ENCODE assay signal across 1 cellular context in the genomic region with DNA sequence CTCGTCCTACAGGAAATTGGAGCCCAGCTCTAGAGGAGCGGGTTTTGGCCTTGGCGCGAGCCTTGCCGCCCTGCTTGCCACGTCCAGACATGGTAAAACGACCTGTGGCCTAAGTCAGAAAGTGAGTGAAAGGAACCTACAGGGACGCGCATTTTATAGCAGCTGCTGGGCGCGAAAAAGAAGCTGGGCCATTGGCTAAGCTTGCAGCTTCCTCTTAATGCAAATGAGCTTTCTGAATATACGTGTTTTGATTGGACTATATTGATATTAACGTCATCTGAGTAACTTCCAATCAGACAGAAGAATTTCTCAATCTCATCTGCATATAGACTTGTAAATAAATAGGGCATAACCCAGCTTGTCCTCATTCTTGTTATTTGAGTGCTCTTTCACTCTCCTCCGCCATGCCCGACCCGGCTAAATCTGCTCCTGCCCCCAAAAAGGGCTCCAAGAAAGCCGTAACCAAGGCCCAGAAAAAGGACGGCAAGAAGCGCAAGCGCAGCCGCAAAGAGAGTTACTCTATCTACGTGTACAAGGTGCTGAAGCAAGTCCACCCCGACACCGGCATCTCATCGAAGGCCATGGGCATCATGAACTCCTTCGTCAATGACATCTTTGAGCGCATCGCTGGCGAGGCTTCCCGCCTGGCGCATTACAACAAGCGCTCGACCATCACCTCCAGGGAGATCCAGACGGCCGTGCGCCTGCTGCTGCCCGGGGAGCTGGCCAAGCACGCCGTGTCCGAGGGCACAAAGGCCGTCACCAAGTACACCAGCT.
A peak's percentile ranks its signal among the peaks of the same experiment; 100 is the strongest.
TF ChIP-seq lines count a peak whose summit lies in the region.

No MANE protein-coding gene starts in this region.

TF ChIP-seq in HepG2, 621 proteins besides CTCF, POLR2A, EP300 and RAD21 (continued from another document and continues in another):
- TF ChIP-seq, protein P1, sequence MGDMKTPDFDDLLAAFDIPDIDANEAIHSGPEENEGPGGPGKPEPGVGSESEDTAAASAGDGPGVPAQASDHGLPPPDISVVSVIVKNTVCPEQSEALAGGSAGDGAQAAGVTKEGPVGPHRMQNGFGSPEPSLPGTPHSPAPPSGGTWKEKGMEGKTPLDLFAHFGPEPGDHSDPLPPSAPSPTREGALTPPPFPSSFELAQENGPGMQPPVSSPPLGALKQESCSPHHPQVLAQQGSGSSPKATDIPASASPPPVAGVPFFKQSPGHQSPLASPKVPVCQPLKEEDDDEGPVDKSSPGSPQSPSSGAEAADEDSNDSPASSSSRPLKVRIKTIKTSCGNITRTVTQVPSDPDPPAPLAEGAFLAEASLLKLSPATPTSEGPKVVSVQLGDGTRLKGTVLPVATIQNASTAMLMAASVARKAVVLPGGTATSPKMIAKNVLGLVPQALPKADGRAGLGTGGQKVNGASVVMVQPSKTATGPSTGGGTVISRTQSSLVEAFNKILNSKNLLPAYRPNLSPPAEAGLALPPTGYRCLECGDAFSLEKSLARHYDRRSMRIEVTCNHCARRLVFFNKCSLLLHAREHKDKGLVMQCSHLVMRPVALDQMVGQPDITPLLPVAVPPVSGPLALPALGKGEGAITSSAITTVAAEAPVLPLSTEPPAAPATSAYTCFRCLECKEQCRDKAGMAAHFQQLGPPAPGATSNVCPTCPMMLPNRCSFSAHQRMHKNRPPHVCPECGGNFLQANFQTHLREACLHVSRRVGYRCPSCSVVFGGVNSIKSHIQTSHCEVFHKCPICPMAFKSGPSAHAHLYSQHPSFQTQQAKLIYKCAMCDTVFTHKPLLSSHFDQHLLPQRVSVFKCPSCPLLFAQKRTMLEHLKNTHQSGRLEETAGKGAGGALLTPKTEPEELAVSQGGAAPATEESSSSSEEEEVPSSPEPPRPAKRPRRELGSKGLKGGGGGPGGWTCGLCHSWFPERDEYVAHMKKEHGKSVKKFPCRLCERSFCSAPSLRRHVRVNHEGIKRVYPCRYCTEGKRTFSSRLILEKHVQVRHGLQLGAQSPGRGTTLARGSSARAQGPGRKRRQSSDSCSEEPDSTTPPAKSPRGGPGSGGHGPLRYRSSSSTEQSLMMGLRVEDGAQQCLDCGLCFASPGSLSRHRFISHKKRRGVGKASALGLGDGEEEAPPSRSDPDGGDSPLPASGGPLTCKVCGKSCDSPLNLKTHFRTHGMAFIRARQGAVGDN (CRISPR knock-in tag; IDR thresholded peaks at IDR 0.05) = peak; percentile 83
- TF ChIP-seq ZNF335 (CRISPR knock-in tag; IDR thresholded peaks at IDR 0.05) = peak; percentile 42; the same call in 1 of the 2 replicates
- no peak for TF ChIP-seq PLRG1 (conservative IDR thresholded peaks at IDR 0.05)
- peak; percentile 69 for TF ChIP-seq ZNF501 (CRISPR knock-in tag; IDR thresholded peaks at IDR 0.05)
- TF ChIP-seq, protein P2, sequence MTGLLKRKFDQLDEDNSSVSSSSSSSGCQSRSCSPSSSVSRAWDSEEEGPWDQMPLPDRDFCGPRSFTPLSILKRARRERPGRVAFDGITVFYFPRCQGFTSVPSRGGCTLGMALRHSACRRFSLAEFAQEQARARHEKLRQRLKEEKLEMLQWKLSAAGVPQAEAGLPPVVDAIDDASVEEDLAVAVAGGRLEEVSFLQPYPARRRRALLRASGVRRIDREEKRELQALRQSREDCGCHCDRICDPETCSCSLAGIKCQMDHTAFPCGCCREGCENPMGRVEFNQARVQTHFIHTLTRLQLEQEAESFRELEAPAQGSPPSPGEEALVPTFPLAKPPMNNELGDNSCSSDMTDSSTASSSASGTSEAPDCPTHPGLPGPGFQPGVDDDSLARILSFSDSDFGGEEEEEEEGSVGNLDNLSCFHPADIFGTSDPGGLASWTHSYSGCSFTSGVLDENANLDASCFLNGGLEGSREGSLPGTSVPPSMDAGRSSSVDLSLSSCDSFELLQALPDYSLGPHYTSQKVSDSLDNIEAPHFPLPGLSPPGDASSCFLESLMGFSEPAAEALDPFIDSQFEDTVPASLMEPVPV (CRISPR knock-in tag; IDR thresholded peaks at IDR 0.05) = peak; percentile 96
- TF ChIP-seq, protein P3, sequence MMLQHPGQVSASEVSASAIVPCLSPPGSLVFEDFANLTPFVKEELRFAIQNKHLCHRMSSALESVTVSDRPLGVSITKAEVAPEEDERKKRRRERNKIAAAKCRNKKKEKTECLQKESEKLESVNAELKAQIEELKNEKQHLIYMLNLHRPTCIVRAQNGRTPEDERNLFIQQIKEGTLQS (CRISPR knock-in tag; IDR thresholded peaks at IDR 0.05) = no peak; the same call in 1 of the 2 replicates
- 0 out of 2 replicates have a peak, but pooled peaks have one; percentile 40 for TF ChIP-seq ZNF598 (CRISPR knock-in tag; IDR thresholded peaks at IDR 0.05; ENCODE audit: borderline replicate concordance)
- TF ChIP-seq TOE1 (CRISPR knock-in tag; IDR thresholded peaks at IDR 0.05) = peak; percentile 89
- TF ChIP-seq MAZ (IDR thresholded peaks at IDR 0.05; ENCODE audit: borderline replicate concordance, low read depth, low read length) = no peak
- TF ChIP-seq MAZ (CRISPR knock-in tag; IDR thresholded peaks at IDR 0.05; ENCODE audit: low read depth) = peak; percentile 82; the same call in 1 of the 2 replicates
- TF ChIP-seq, protein P4, sequence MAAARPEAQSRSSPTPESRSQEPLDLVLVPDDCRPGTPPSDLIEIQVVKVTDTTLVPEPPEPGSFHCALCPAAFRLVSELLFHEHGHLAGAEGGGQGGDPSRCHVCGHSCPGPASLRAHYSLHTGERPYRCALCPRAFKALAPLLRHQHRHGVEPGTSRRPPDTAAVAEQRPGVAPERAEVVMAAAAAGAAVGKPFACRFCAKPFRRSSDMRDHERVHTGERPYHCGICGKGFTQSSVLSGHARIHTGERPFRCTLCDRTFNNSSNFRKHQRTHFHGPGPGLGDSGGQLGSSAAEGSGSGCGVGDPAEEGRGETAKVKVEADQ (CRISPR knock-in tag; IDR thresholded peaks at IDR 0.05; ENCODE audit: borderline replicate concordance) = no peak
- TF ChIP-seq ZNF746 (CRISPR knock-in tag; IDR thresholded peaks at IDR 0.05) = peak; percentile 64
- TF ChIP-seq MED13 (CRISPR knock-in tag; IDR thresholded peaks at IDR 0.05) = peak; percentile 95
- peak; percentile 77 for TF ChIP-seq SOX5 (CRISPR knock-in tag; IDR thresholded peaks at IDR 0.05; ENCODE audit: borderline replicate concordance)
- TF ChIP-seq ATF7 (IDR thresholded peaks at IDR 0.05) = no peak
- 0 out of 2 replicates have a peak, but pooled peaks have one; percentile 4 for TF ChIP-seq ATF7 (CRISPR knock-in tag; IDR thresholded peaks at IDR 0.05)
- peak; percentile 59 for TF ChIP-seq SP2 (CRISPR knock-in tag; IDR thresholded peaks at IDR 0.05)
- TF ChIP-seq, protein P5, sequence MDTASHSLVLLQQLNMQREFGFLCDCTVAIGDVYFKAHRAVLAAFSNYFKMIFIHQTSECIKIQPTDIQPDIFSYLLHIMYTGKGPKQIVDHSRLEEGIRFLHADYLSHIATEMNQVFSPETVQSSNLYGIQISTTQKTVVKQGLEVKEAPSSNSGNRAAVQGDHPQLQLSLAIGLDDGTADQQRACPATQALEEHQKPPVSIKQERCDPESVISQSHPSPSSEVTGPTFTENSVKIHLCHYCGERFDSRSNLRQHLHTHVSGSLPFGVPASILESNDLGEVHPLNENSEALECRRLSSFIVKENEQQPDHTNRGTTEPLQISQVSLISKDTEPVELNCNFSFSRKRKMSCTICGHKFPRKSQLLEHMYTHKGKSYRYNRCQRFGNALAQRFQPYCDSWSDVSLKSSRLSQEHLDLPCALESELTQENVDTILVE (CRISPR knock-in tag; IDR thresholded peaks at IDR 0.05) = peak; percentile 79
- TF ChIP-seq, protein P6, sequence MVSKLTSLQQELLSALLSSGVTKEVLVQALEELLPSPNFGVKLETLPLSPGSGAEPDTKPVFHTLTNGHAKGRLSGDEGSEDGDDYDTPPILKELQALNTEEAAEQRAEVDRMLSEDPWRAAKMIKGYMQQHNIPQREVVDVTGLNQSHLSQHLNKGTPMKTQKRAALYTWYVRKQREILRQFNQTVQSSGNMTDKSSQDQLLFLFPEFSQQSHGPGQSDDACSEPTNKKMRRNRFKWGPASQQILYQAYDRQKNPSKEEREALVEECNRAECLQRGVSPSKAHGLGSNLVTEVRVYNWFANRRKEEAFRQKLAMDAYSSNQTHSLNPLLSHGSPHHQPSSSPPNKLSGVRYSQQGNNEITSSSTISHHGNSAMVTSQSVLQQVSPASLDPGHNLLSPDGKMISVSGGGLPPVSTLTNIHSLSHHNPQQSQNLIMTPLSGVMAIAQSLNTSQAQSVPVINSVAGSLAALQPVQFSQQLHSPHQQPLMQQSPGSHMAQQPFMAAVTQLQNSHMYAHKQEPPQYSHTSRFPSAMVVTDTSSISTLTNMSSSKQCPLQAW (CRISPR knock-in tag; IDR thresholded peaks at IDR 0.05) = peak; percentile 63
- TF ChIP-seq CBX1 (IDR thresholded peaks at IDR 0.05; ENCODE audit: low read depth) = peak; percentile 99
- peak; percentile 88; the same call in 1 of the 2 replicates for TF ChIP-seq TP53 (CRISPR knock-in tag; conservative IDR thresholded peaks at IDR 0.05)
- TF ChIP-seq, protein P7, sequence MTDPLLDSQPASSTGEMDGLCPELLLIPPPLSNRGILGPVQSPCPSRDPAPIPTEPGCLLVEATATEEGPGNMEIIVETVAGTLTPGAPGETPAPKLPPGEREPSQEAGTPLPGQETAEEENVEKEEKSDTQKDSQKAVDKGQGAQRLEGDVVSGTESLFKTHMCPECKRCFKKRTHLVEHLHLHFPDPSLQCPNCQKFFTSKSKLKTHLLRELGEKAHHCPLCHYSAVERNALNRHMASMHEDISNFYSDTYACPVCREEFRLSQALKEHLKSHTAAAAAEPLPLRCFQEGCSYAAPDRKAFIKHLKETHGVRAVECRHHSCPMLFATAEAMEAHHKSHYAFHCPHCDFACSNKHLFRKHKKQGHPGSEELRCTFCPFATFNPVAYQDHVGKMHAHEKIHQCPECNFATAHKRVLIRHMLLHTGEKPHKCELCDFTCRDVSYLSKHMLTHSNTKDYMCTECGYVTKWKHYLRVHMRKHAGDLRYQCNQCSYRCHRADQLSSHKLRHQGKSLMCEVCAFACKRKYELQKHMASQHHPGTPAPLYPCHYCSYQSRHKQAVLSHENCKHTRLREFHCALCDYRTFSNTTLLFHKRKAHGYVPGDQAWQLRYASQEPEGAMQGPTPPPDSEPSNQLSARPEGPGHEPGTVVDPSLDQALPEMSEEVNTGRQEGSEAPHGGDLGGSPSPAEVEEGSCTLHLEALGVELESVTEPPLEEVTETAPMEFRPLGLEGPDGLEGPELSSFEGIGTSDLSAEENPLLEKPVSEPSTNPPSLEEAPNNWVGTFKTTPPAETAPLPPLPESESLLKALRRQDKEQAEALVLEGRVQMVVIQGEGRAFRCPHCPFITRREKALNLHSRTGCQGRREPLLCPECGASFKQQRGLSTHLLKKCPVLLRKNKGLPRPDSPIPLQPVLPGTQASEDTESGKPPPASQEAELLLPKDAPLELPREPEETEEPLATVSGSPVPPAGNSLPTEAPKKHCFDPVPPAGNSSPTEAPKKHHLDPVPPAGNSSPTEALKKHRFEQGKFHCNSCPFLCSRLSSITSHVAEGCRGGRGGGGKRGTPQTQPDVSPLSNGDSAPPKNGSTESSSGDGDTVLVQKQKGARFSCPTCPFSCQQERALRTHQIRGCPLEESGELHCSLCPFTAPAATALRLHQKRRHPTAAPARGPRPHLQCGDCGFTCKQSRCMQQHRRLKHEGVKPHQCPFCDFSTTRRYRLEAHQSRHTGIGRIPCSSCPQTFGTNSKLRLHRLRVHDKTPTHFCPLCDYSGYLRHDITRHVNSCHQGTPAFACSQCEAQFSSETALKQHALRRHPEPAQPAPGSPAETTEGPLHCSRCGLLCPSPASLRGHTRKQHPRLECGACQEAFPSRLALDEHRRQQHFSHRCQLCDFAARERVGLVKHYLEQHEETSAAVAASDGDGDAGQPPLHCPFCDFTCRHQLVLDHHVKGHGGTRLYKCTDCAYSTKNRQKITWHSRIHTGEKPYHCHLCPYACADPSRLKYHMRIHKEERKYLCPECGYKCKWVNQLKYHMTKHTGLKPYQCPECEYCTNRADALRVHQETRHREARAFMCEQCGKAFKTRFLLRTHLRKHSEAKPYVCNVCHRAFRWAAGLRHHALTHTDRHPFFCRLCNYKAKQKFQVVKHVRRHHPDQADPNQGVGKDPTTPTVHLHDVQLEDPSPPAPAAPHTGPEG (CRISPR knock-in tag; IDR thresholded peaks at IDR 0.05) = peak; percentile 39; the same call in 1 of the 2 replicates
- TF ChIP-seq, protein P8, sequence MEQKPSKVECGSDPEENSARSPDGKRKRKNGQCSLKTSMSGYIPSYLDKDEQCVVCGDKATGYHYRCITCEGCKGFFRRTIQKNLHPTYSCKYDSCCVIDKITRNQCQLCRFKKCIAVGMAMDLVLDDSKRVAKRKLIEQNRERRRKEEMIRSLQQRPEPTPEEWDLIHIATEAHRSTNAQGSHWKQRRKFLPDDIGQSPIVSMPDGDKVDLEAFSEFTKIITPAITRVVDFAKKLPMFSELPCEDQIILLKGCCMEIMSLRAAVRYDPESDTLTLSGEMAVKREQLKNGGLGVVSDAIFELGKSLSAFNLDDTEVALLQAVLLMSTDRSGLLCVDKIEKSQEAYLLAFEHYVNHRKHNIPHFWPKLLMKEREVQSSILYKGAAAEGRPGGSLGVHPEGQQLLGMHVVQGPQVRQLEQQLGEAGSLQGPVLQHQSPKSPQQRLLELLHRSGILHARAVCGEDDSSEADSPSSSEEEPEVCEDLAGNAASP (CRISPR knock-in tag; IDR thresholded peaks at IDR 0.05; ENCODE audit: borderline replicate concordance) = peak; percentile 69
- peak; percentile 60; the same call in 1 of the 2 replicates for TF ChIP-seq MIER3 (CRISPR knock-in tag; IDR thresholded peaks at IDR 0.05; ENCODE audit: borderline replicate concordance)
- TF ChIP-seq TBL1XR1 (IDR thresholded peaks at IDR 0.05; ENCODE audit: borderline replicate concordance, low read length, partially characterized antibody) = no peak
- TF ChIP-seq ZNF589 (CRISPR knock-in tag; conservative IDR thresholded peaks at IDR 0.05) = peak; percentile 98
- TF ChIP-seq, protein P9, sequence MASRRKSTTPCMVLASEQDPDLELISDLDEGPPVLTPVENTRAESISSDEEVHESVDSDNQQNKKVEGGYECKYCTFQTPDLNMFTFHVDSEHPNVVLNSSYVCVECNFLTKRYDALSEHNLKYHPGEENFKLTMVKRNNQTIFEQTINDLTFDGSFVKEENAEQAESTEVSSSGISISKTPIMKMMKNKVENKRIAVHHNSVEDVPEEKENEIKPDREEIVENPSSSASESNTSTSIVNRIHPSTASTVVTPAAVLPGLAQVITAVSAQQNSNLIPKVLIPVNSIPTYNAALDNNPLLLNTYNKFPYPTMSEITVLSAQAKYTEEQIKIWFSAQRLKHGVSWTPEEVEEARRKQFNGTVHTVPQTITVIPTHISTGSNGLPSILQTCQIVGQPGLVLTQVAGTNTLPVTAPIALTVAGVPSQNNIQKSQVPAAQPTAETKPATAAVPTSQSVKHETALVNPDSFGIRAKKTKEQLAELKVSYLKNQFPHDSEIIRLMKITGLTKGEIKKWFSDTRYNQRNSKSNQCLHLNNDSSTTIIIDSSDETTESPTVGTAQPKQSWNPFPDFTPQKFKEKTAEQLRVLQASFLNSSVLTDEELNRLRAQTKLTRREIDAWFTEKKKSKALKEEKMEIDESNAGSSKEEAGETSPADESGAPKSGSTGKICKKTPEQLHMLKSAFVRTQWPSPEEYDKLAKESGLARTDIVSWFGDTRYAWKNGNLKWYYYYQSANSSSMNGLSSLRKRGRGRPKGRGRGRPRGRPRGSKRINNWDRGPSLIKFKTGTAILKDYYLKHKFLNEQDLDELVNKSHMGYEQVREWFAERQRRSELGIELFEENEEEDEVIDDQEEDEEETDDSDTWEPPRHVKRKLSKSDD (CRISPR knock-in tag; IDR thresholded peaks at IDR 0.05; ENCODE audit: low read depth) = peak; percentile 60
- TF ChIP-seq, protein P10, sequence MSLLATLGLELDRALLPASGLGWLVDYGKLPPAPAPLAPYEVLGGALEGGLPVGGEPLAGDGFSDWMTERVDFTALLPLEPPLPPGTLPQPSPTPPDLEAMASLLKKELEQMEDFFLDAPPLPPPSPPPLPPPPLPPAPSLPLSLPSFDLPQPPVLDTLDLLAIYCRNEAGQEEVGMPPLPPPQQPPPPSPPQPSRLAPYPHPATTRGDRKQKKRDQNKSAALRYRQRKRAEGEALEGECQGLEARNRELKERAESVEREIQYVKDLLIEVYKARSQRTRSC (CRISPR knock-in tag; IDR thresholded peaks at IDR 0.05; ENCODE audit: low read depth) = no peak
- TF ChIP-seq ZNF773 (CRISPR knock-in tag; IDR thresholded peaks at IDR 0.05; ENCODE audit: borderline replicate concordance) = peak; percentile 94
- TF ChIP-seq ZNF557 (CRISPR knock-in tag; IDR thresholded peaks at IDR 0.05) = peak; percentile 82; the same call in 1 of the 2 replicates
- TF ChIP-seq HES4 (CRISPR knock-in tag; IDR thresholded peaks at IDR 0.05; ENCODE audit: borderline replicate concordance) = peak; percentile 92
